Comparison of ENCODE assay signal across 32 cellular contexts in genomic region chr16:86138121-86138944, GRCh38.
"Had no signal": no experiment of that assay in that cellular context is flagged by ENCODE, and none has a peak within 500 bp of the region (broad histone marks: within the 10 kb centered on the region; RNA-seq: fewer than 3 reads in every experiment).

No MANE protein-coding gene starts in this region.

- H3K27ac Mint-ChIP-seq: activated CD4-positive, alpha-beta memory T cell treated with anti-CD3 and anti-CD28 coated beads, Interleukin-2, amount 10 ng/mL, durations not matched to agents 7 days and 5 days; activated CD8-positive, alpha-beta memory T cell treated with anti-CD3 and anti-CD28 coated beads, Interleukin-2, amount 10 ng/mL, durations not matched to agents 7 days and 5 days; activated naive CD4-positive, alpha-beta T cell treated with anti-CD3 and anti-CD28 coated beads, Interleukin-2, amount 50 U/mL, for 24 hours; activated naive CD8-positive, alpha-beta T cell treated with anti-CD3 and anti-CD28 coated beads, Interleukin-2, amount 10 ng/mL, durations not matched to agents 7 days and 5 days; T-helper 1 cell treated with Interleukin-12 subunit alpha and Interleukin-12 subunit beta and Interleukin-4 antibody, amounts not matched to agents 30 μg/mL and 1 μg/mL, for 36 hours; T-helper 2 cell treated with Interferon-gamma antibody and Interleukin-4, amounts not matched to agents 5 μg/mL and 100 μg/mL, for 36 hours; WTC11 had no signal

- H3K4me3 Mint-ChIP-seq: activated CD4-positive, alpha-beta memory T cell treated with anti-CD3 and anti-CD28 coated beads, Interleukin-2, amount 10 ng/mL, durations not matched to agents 7 days and 5 days; activated CD8-positive, alpha-beta memory T cell treated with anti-CD3 and anti-CD28 coated beads, Interleukin-2, amount 10 ng/mL, durations not matched to agents 7 days and 5 days; activated naive CD4-positive, alpha-beta T cell treated with anti-CD3 and anti-CD28 coated beads, Interleukin-2, amount 50 U/mL, for 24 hours; activated naive CD8-positive, alpha-beta T cell treated with anti-CD3 and anti-CD28 coated beads, Interleukin-2, amount 10 ng/mL, durations not matched to agents 7 days and 5 days; T-helper 1 cell treated with Interleukin-12 subunit alpha and Interleukin-12 subunit beta and Interleukin-4 antibody, amounts not matched to agents 30 μg/mL and 1 μg/mL, for 36 hours; T-helper 2 cell treated with Interferon-gamma antibody and Interleukin-4, amounts not matched to agents 5 μg/mL and 100 μg/mL, for 36 hours; WTC11 had no signal

- H3K9me3 ChIP-seq: ascending aorta, SK-N-SH had no signal

- H3K4me1 ChIP-seq: ascending aorta had no signal

- DNase-seq: activated CD4-positive, alpha-beta memory T cell treated with anti-CD3 and anti-CD28 coated beads, Interleukin-2, amount 10 ng/mL, durations not matched to agents 7 days and 5 days; activated CD4-positive, alpha-beta T cell treated with anti-CD3 and anti-CD28 coated beads for 48 hours; activated CD8-positive, alpha-beta memory T cell treated with anti-CD3 and anti-CD28 coated beads for 24 hours; activated CD8-positive, alpha-beta memory T cell treated with anti-CD3 and anti-CD28 coated beads, Interleukin-2, amount 10 ng/mL, durations not matched to agents 7 days and 5 days; activated CD8-positive, alpha-beta memory T cell treated with anti-CD3 and anti-CD28 coated beads, Interleukin-2, amount 50 U/mL, for 48 hours; activated effector memory CD4-positive, alpha-beta T cell treated with anti-CD3 and anti-CD28 coated beads, Interleukin-2, amount 50 U/mL, for 16 hours; activated naive CD4-positive, alpha-beta T cell treated with Interleukin-2 at 50 U/mL for 16 hours; activated naive CD8-positive, alpha-beta T cell treated with anti-CD3 and anti-CD28 coated beads, Interleukin-2, amount 10 ng/mL, durations not matched to agents 7 days and 5 days; activated T-cell treated with anti-CD3 and anti-CD28 coated beads, Interleukin-2, amount 50 U/mL, for 48 hours; amygdala; MM.1S; MV-4-11; NCI-H1092; NCI-H1436 treated with DMSO at 0.1 percent for 48 hours; NCI-H1694 treated with DMSO at 0.1 percent for 48 hours; NCI-H2029; NCI-H2171; NCI-H510A; NCI-H526; NCI-H748 treated with DMSO at 0.1 percent for 48 hours; OCI-M1; Right ventricle myocardium superior; SK-N-SH had no signal

- H3K4me1 Mint-ChIP-seq: activated CD4-positive, alpha-beta memory T cell treated with anti-CD3 and anti-CD28 coated beads, Interleukin-2, amount 10 ng/mL, durations not matched to agents 7 days and 5 days; activated CD8-positive, alpha-beta memory T cell treated with anti-CD3 and anti-CD28 coated beads, Interleukin-2, amount 10 ng/mL, durations not matched to agents 7 days and 5 days; activated naive CD4-positive, alpha-beta T cell treated with anti-CD3 and anti-CD28 coated beads, Interleukin-2, amount 50 U/mL, for 24 hours; activated naive CD8-positive, alpha-beta T cell treated with anti-CD3 and anti-CD28 coated beads, Interleukin-2, amount 10 ng/mL, durations not matched to agents 7 days and 5 days; WTC11 had no signal

- H3K9ac ChIP-seq: KMS-11, SK-N-SH had no signal

- H3K27me3 ChIP-seq: ascending aorta, cardiac muscle cell had no signal

- ATAC-seq: activated CD4-positive, CD25-positive, alpha-beta regulatory T cell treated with anti-CD3 and anti-CD28 coated beads, Interleukin-2, amount 50 U/mL, for 24 hours; activated CD8-positive, alpha-beta memory T cell treated with anti-CD3 and anti-CD28 coated beads, Interleukin-2, amount 10 ng/mL, durations not matched to agents 7 days and 5 days; WTC11 had no signal

- H3K9me3 Mint-ChIP-seq: activated CD4-positive, alpha-beta memory T cell treated with anti-CD3 and anti-CD28 coated beads, Interleukin-2, amount 10 ng/mL, durations not matched to agents 7 days and 5 days; activated naive CD4-positive, alpha-beta T cell treated with anti-CD3 and anti-CD28 coated beads, Interleukin-2, amount 50 U/mL, for 24 hours; activated naive CD8-positive, alpha-beta T cell treated with anti-CD3 and anti-CD28 coated beads, Interleukin-2, amount 10 ng/mL, durations not matched to agents 7 days and 5 days; T-helper 1 cell treated with Interleukin-12 subunit alpha and Interleukin-12 subunit beta and Interleukin-4 antibody, amounts not matched to agents 30 μg/mL and 1 μg/mL, for 36 hours; T-helper 2 cell treated with Interferon-gamma antibody and Interleukin-4, amounts not matched to agents 5 μg/mL and 100 μg/mL, for 36 hours; WTC11 had no signal

- H3K36me3 Mint-ChIP-seq: activated CD8-positive, alpha-beta memory T cell treated with anti-CD3 and anti-CD28 coated beads, Interleukin-2, amount 10 ng/mL, durations not matched to agents 7 days and 5 days; activated naive CD4-positive, alpha-beta T cell treated with anti-CD3 and anti-CD28 coated beads, Interleukin-2, amount 50 U/mL, for 24 hours; activated naive CD8-positive, alpha-beta T cell treated with anti-CD3 and anti-CD28 coated beads, Interleukin-2, amount 10 ng/mL, durations not matched to agents 7 days and 5 days; WTC11 had no signal

- FAIRE-seq: TTC549 had no signal

- H3K36me3 ChIP-seq: ascending aorta, cardiac muscle cell had no signal

- H3K27ac ChIP-seq: ascending aorta, KMS-11 had no signal

- H3K27me3 Mint-ChIP-seq: activated CD8-positive, alpha-beta memory T cell treated with anti-CD3 and anti-CD28 coated beads, Interleukin-2, amount 10 ng/mL, durations not matched to agents 7 days and 5 days had no signal

- H3K4me3 ChIP-seq: ascending aorta, cardiac muscle cell had no signal
